10 cellular contexts compared by ENCODE assay signal in genomic region chr1:155071701-155072100, GRCh38. TPM values are rescaled to one million over a fixed set of nuclear protein-coding genes. Genes with fewer than 3 reads are reported as not detected.
DNase-seq lines count a peak whose midpoint lies in the region; TF ChIP-seq lines count a peak whose summit lies in the region.
"Had no signal": no experiment of that assay in that cellular context is flagged by ENCODE, and none has a peak within 500 bp of the region (broad histone marks: within the 10 kb centered on the region; RNA-seq: fewer than 3 reads in every experiment).

No MANE protein-coding gene starts in this region.

- peaks cover 12% of the 10 kb centered on the region for H3K4me1 Mint-ChIP-seq in progenitor cell of endocrine pancreas (ENCODE audit: low read depth)

- H3K36me3 ChIP-seq in esophagus squamous epithelium, result peaks cover 0 to 29% (median 0%) of the 10 kb centered on the region in 3 donors

- H3K27ac Mint-ChIP-seq in progenitor cell of endocrine pancreas, result peak overlapping the region; percentile 94

- WGBS in esophagus squamous epithelium, 2 donors, result 33 to 79% methylated on average over 1 to 8 of the region's 14 CpGs

- H3K9me3 ChIP-seq in esophagus squamous epithelium, result no peaks in the 10 kb centered on the region

- H3K4me3 ChIP-seq in esophagus squamous epithelium, result peak overlapping the region in 2 of 4 donors; percentile 42 to 47

- H3K4me3 Mint-ChIP-seq in progenitor cell of endocrine pancreas (ENCODE audit: low read depth), result peak overlapping the region; percentile 66

- DNase-seq in ELF-1 (ENCODE audit: low read depth, low spot score) (peak; percentile 49), NCI-H1930 (lab: John Stamatoyannopoulos, UW) (peak; percentile 50 to 62), esophagus squamous epithelium (lab: John Stamatoyannopoulos, UW) (no peak), progenitor cell of endocrine pancreas (ENCODE audit: low spot score, unreplicated experiment) (no peak), islet precursor cell (no peak), LoVo (ENCODE audit: low spot score) (no peak), NOMO-1 treated with dmso at 0.1 percent for 144 hours (lab: John Stamatoyannopoulos, UW; ENCODE audit: unreplicated experiment) (no peak)
- DNase-seq: KG1 had no signal

- TF ChIP-seq POLR2A in esophagus squamous epithelium (IDR thresholded peaks at IDR 0.05), result no peak

- H3K27me3 ChIP-seq in esophagus squamous epithelium, result no peaks in the 10 kb centered on the region

- TF ChIP-seq CTCF in esophagus squamous epithelium (IDR thresholded peaks at IDR 0.05) (no peak), progenitor cell of endocrine pancreas (IDR thresholded peaks at IDR 0.05; ENCODE audit: unreplicated experiment) (no peak)

- H3K36me3 Mint-ChIP-seq in progenitor cell of endocrine pancreas (ENCODE audit: insufficient read depth), result peaks cover 11% of the 10 kb centered on the region

- peaks cover 18 to 51% (median 21%) of the 10 kb centered on the region in 3 donors for H3K4me1 ChIP-seq in esophagus squamous epithelium

- intact Hi-C loops in esophagus squamous epithelium (cut with DNase I), result no loop called here

- H3K27me3 Mint-ChIP-seq in progenitor cell of endocrine pancreas, result peaks cover 16% of the 10 kb centered on the region

- peak overlapping the region in 3 of 4 donors; percentile 81 to 89 (median 85) for H3K27ac ChIP-seq in esophagus squamous epithelium

- no peaks in the 10 kb centered on the region for H3K9me3 Mint-ChIP-seq in progenitor cell of endocrine pancreas (ENCODE audit: low read depth)

RNA-seq across cellular contexts. Expression of gene EFNA3, which starts 6.9 kb away (rescaled TPM):
- total RNA-seq in esophagus squamous epithelium (10 to 100 TPM; 20.0 to 25.8 (median 21.1) TPM), progenitor cell of endocrine pancreas (9.0 and 10.5 TPM in 2 replicates)

RNA-seq across cellular contexts. Expression of gene EFNA4, which starts 8.2 kb away (rescaled TPM):
- 10 to 100 TPM in 3 of 4 donors, 1 to 10 TPM in 1; 8.1 to 22.9 (median 12.2) TPM for total RNA-seq in esophagus squamous epithelium
- total RNA-seq in progenitor cell of endocrine pancreas, result 45.5 and 46.8 TPM in 2 replicates

RNA-seq across cellular contexts. Expression of gene ADAM15, which starts 20.6 kb away (rescaled TPM):
- 100 to 1,000 TPM; 135 to 194 (median 183) TPM for total RNA-seq in esophagus squamous epithelium
- 20.9 and 22.1 TPM in 2 replicates for total RNA-seq in progenitor cell of endocrine pancreas

RNA-seq across cellular contexts. Expression of gene DCST1, which starts 38.1 kb away (rescaled TPM):
- total RNA-seq in esophagus squamous epithelium (under 1 TPM in 1 of 4 donors, not detected in 3; 0.19 TPM), progenitor cell of endocrine pancreas (not detected in 2 replicates)
- total RNA-seq: epithelial cell of proximal tubule, RPMI7951 had no signal

RNA-seq across cellular contexts. Expression of gene DCST2, which starts 38.1 kb away (rescaled TPM):
- total RNA-seq in esophagus squamous epithelium (1 to 10 TPM in 1 of 4 donors, under 1 TPM in 3; 0.11 to 8.2 (median 0.18) TPM), progenitor cell of endocrine pancreas (2.2 TPM in 2 replicates)
- total RNA-seq: RPMI7951 had no signal

Comparison
In these comparisons a context has a peak if more than half of its experiments do, and no peak if none do; other contexts are left out.
1. DNase-seq: peak in ELF-1 (single experiment) and NCI-H1930 (2 of 2); none in esophagus squamous epithelium (single experiment), progenitor cell of endocrine pancreas (single experiment), islet precursor cell (single experiment), LoVo (single experiment) and NOMO-1 treated with dmso at 0.1 percent for 144 hours (single experiment).